13 cellular contexts compared by ENCODE assay signal in genomic region chr1:156117414-156118174, GRCh38. TPM values are rescaled to one million over a fixed set of nuclear protein-coding genes. Genes with fewer than 3 reads are reported as not detected.
DNase-seq lines count a peak whose midpoint lies in the region; ATAC-seq, FAIRE-seq and TF ChIP-seq lines count a peak whose summit lies in the region.
"Had no signal": no experiment of that assay in that cellular context is flagged by ENCODE, and none has a peak within 500 bp of the region (broad histone marks: within the 10 kb centered on the region; RNA-seq: fewer than 3 reads in every experiment).

No MANE protein-coding gene starts in this region.

- no peak for TF ChIP-seq CTCF in AG04450 (IDR thresholded peaks at IDR 0.05; ENCODE audit: low read depth, low read length)
- no peak for TF ChIP-seq CTCF in endothelial cell of umbilical vein (IDR thresholded peaks at IDR 0.05; ENCODE audit: extremely low read depth in 1 of 2, insufficient read depth in 1 of 2, low read depth in 1 of 2, low read length in 2 of 2)
- no peak for TF ChIP-seq CTCF in ovary (IDR thresholded peaks at IDR 0.05)

- CTCF ChIA-PET in AG04450 (lab: Charles Lee) (interaction anchor here (32.7 kb wide), 1 partner anchor 20 kb away, joined by 682 read pairs; no protein-coding TSS in a partner anchor), endothelial cell of umbilical vein (lab: Charles Lee) (interaction anchor here (1.0 to 13.3 kb wide), 3 partner anchors 11 to 107 kb away, joined by 3 to 283 read pairs (median 51); no protein-coding TSS in a partner anchor)

- TF ChIP-seq POLR2A in endothelial cell of umbilical vein (IDR thresholded peaks at IDR 0.05; ENCODE audit: low read depth, low read length), result no peak
- TF ChIP-seq POLR2A in ovary (IDR thresholded peaks at IDR 0.05), result no peak

- H3K9me3 ChIP-seq in AG04450 (ENCODE audit: control insufficient read depth, insufficient read depth, low read length) (peaks cover 4% of the 10 kb centered on the region; the same call in 1 of the 2 replicates), endothelial cell of umbilical vein (replicated peaks; ENCODE audit: control insufficient read depth, insufficient read depth, low read length) (no peaks in the 10 kb centered on the region), ovary (no peaks in the 10 kb centered on the region)

- intact Hi-C loops in endothelial cell of umbilical vein (cut with micrococcal nuclease) (no loop called here), ovary (cut with DNase I) (no loop called here)

- no peak for DNase-seq in AG04450 (ENCODE audit: low read depth, low spot score)
- peak; percentile 62 for DNase-seq in RPMI7951 (ENCODE audit: low read depth)
- DNase-seq in endothelial cell of umbilical vein (ENCODE audit: low read depth, low spot score), result no peak
- peak in 1 of 5 donors; percentile 25 for DNase-seq in ovary
- DNase-seq in NCI-H226, result no peak
- no peak for DNase-seq in activated CD4-positive, CD25-positive, alpha-beta regulatory T cell treated with anti-CD3 and anti-CD28 coated beads, Interleukin-2, amount 50 U/mL, for 72 hours
- DNase-seq: activated CD4-positive, alpha-beta T cell treated with anti-CD3 and anti-CD28 coated beads, Interleukin-2, amount 10 ng/mL, durations not matched to agents 24 days and 14 days; DND-41; NCI-H510A had no signal

- no TSS peak for BruUV-seq in endothelial cell of umbilical vein (replicated peaks; lab: Mats Ljungman, UMichigan)

- H4K20me1 ChIP-seq in endothelial cell of umbilical vein (replicated peaks; ENCODE audit: control insufficient read depth, extremely low read depth, insufficient read depth, low read length), result no peaks in the 10 kb centered on the region

- WGBS in ovary, 3 donors, result 30 to 44% (median 39%) methylated on average over 13 of the region's 13 CpGs

- dilution Hi-C loops in endothelial cell of umbilical vein (cut with MboI; ENCODE audit: extremely low pct_ligation_motif_present, low sequenced_read_pairs), result no loop called here

- H3K4me3 ChIP-seq in AG04450 (ENCODE audit: low read depth, low read length) (peak overlapping the region; percentile 100), endothelial cell of umbilical vein (replicated peaks in 1 of 3; ENCODE audit: insufficient read depth in 1 of 3, low read depth in 1 of 3, low read length in 3 of 3) (peak overlapping the region in 2 of 3 experiments; percentile 5 to 41), ovary (peak overlapping the region; percentile 86)

- H3K4me1 ChIP-seq in endothelial cell of umbilical vein (ENCODE audit: control insufficient read depth, extremely low read depth, insufficient read depth, low read length), result peaks cover 54% of the 10 kb centered on the region
- H3K4me1 ChIP-seq in ovary (ENCODE audit: insufficient read depth), result peaks cover 42% of the 10 kb centered on the region

- H2AFZ ChIP-seq in endothelial cell of umbilical vein (ENCODE audit: low read depth, low read length), result no peak overlapping the region

- POLR2A ChIA-PET in AG04450 (lab: Yijun Ruan, JAX) (interaction anchor here (0.6 to 0.9 kb wide), 2 partner anchors 9 to 102 kb away, joined by 3 read pairs; no protein-coding TSS in a partner anchor), endothelial cell of umbilical vein (lab: Charles Lee) (no interaction called here)

- peak; percentile 76 for FAIRE-seq in endothelial cell of umbilical vein (lab: Jason Lieb, UNC)
- FAIRE-seq: urothelium cell line had no signal

- no peaks in the 10 kb centered on the region for H3K9me1 ChIP-seq in endothelial cell of umbilical vein (replicated peaks; ENCODE audit: control insufficient read depth, extremely low read depth, insufficient read depth, low read length)

- H3K36me3 ChIP-seq in endothelial cell of umbilical vein (ENCODE audit: control insufficient read depth in 2 of 2, extremely low read depth in 1 of 2, insufficient read depth in 2 of 2, low read length in 2 of 2) (peaks cover 0 to 4% of the 10 kb centered on the region in 2 experiments), ovary (no peaks in the 10 kb centered on the region)

- peaks cover 78% of the 10 kb centered on the region for H3K79me2 ChIP-seq in endothelial cell of umbilical vein (ENCODE audit: control insufficient read depth, insufficient read depth, low read length)

- H3K27me3 ChIP-seq in AG04450 (ENCODE audit: control insufficient read depth, insufficient read depth, low read length) (no peaks in the 10 kb centered on the region), endothelial cell of umbilical vein (ENCODE audit: control insufficient read depth in 2 of 2, insufficient read depth in 2 of 2, low read length in 2 of 2) (no peaks in the 10 kb centered on the region), ovary (no peaks in the 10 kb centered on the region)

- H3K27ac ChIP-seq in AG04450 (ENCODE audit: low read depth, low read length), result no peak overlapping the region
- peak overlapping the region; percentile 9 for H3K27ac ChIP-seq in endothelial cell of umbilical vein (ENCODE audit: insufficient read depth, low read depth, low read length)
- peak overlapping the region; percentile 16 to 47 for H3K27ac ChIP-seq in ovary

- ATAC-seq in GM21515 (IDR thresholded peaks at IDR 0.05; ENCODE audit: unreplicated experiment), result no peak
- no peak for ATAC-seq in HG03135 (IDR thresholded peaks at IDR 0.05; ENCODE audit: unreplicated experiment)

- TF ChIP-seq EP300 in ovary (IDR thresholded peaks at IDR 0.05), result no peak

- peak overlapping the region; percentile 20 for H3K9ac ChIP-seq in endothelial cell of umbilical vein (replicated peaks; ENCODE audit: extremely low read depth, insufficient read depth, low read length)

- H3K4me2 ChIP-seq in endothelial cell of umbilical vein (ENCODE audit: insufficient read depth, low read length), result peak overlapping the region; percentile 68

TF ChIP-seq in endothelial cell of umbilical vein, 7 proteins besides CTCF, POLR2A, EP300 and RAD21 (continues in another document):
- TF ChIP-seq JUN (IDR thresholded peaks at IDR 0.05; ENCODE audit: borderline replicate concordance, insufficient read depth, insufficient read length, low read depth), result no peak

RNA-seq across cellular contexts. Expression of gene LMNA, which starts 3.1 kb away (rescaled TPM):
- polyA plus RNA-seq in AG04450 (2011; rRNA removed), result 365 and 382 TPM in 2 replicates
- polyA minus RNA-seq in AG04450 (2011; rRNA and poly(A)+ RNA removed), result 379 and 407 TPM in 2 replicates
- 919 and 1,055 TPM in 2 replicates for total RNA-seq in RPMI7951 (2014; rRNA removed; shearing (Covaris generic))
- total RNA-seq in endothelial cell of umbilical vein, result 715 and 742 TPM in 2 replicates
- polyA plus RNA-seq in endothelial cell of umbilical vein, result 371 and 461 TPM in 2 replicates
- 321 and 340 TPM in 2 replicates for polyA plus RNA-seq in endothelial cell of umbilical vein (2011; cell fraction: cytosol; rRNA removed)
- polyA plus RNA-seq in endothelial cell of umbilical vein (2011; cell fraction: nucleus; rRNA removed), result 623 and 650 TPM in 2 replicates
- polyA plus RNA-seq in endothelial cell of umbilical vein (2012), result 280 and 286 TPM in 2 replicates
- polyA minus RNA-seq in endothelial cell of umbilical vein, result 205 and 294 TPM in 2 replicates
- polyA minus RNA-seq in endothelial cell of umbilical vein (2011; cell fraction: cytosol; rRNA and poly(A)+ RNA removed), result 389 TPM
- 132 and 240 TPM in 2 replicates for polyA minus RNA-seq in endothelial cell of umbilical vein (2011; cell fraction: nucleus; rRNA and poly(A)+ RNA removed)
- 100 to 1,000 TPM; 197 to 609 (median 377) TPM for total RNA-seq in ovary
- 100 to 1,000 TPM in 1 of 2 donors, 10 to 100 TPM in 1; 50.1 to 157 TPM for polyA plus RNA-seq in ovary

RNA-seq across cellular contexts. Expression of gene MEX3A, which starts 35.3 kb away (rescaled TPM):
- 11.8 and 14.6 TPM in 2 replicates for polyA plus RNA-seq in AG04450 (2011; rRNA removed)
- 13.9 and 14.3 TPM in 2 replicates for polyA minus RNA-seq in AG04450 (2011; rRNA and poly(A)+ RNA removed)
- total RNA-seq in RPMI7951 (2014; rRNA removed; shearing (Covaris generic)), result 2.1 and 2.4 TPM in 2 replicates
- 23.6 and 26.6 TPM in 2 replicates for total RNA-seq in endothelial cell of umbilical vein
- 20.2 and 22.0 TPM in 2 replicates for polyA plus RNA-seq in endothelial cell of umbilical vein
- 14.0 and 16.6 TPM in 2 replicates for polyA plus RNA-seq in endothelial cell of umbilical vein (2011; cell fraction: cytosol; rRNA removed)
- 17.9 and 22.9 TPM in 2 replicates for polyA plus RNA-seq in endothelial cell of umbilical vein (2011; cell fraction: nucleus; rRNA removed)
- 14.7 and 16.6 TPM in 2 replicates for polyA plus RNA-seq in endothelial cell of umbilical vein (2012)
- 26.8 and 30.9 TPM in 2 replicates for polyA minus RNA-seq in endothelial cell of umbilical vein
- 3.7 TPM for polyA minus RNA-seq in endothelial cell of umbilical vein (2011; cell fraction: cytosol; rRNA and poly(A)+ RNA removed)
- 10.9 and 12.6 TPM in 2 replicates for polyA minus RNA-seq in endothelial cell of umbilical vein (2011; cell fraction: nucleus; rRNA and poly(A)+ RNA removed)
- total RNA-seq in ovary, result 10 to 100 TPM in 4 of 7 donors, 1 to 10 TPM in 3; 3.5 to 12.4 (median 10.2) TPM
- 1 to 10 TPM; 5.6 to 6.6 TPM for polyA plus RNA-seq in ovary

RNA-seq across cellular contexts. Expression of gene SEMA4A, which starts 35.8 kb away (rescaled TPM):
- polyA plus RNA-seq in AG04450 (2011; rRNA removed) (0.58 and 0.60 TPM in 2 replicates), endothelial cell of umbilical vein (0.97 and 1.5 TPM in 2 replicates), ovary (1 to 10 TPM; 2.1 to 2.8 TPM)
- 0.56 and 1.1 TPM in 2 replicates for polyA minus RNA-seq in AG04450 (2011; rRNA and poly(A)+ RNA removed)
- total RNA-seq in RPMI7951 (2014; rRNA removed; shearing (Covaris generic)), result 0.20 and 0.36 TPM in 2 replicates
- total RNA-seq in endothelial cell of umbilical vein (1.5 and 1.6 TPM in 2 replicates), ovary (1 to 10 TPM; 2.7 to 9.0 (median 5.5) TPM)
- 0.43 and 0.76 TPM in 2 replicates for polyA plus RNA-seq in endothelial cell of umbilical vein (2011; cell fraction: cytosol; rRNA removed)
- 6.6 and 7.8 TPM in 2 replicates for polyA plus RNA-seq in endothelial cell of umbilical vein (2011; cell fraction: nucleus; rRNA removed)
- polyA plus RNA-seq in endothelial cell of umbilical vein (2012), result 0.68 and 1.1 TPM in 2 replicates
- 1.1 TPM in 2 replicates for polyA minus RNA-seq in endothelial cell of umbilical vein
- polyA minus RNA-seq in endothelial cell of umbilical vein (2011; cell fraction: cytosol; rRNA and poly(A)+ RNA removed), result 6.5 TPM
- 1.3 and 1.7 TPM in 2 replicates for polyA minus RNA-seq in endothelial cell of umbilical vein (2011; cell fraction: nucleus; rRNA and poly(A)+ RNA removed)

RNA-seq across cellular contexts. Expression of gene RAB25, which starts 56.6 kb away (rescaled TPM):
- not detected in 2 replicates for polyA plus RNA-seq in AG04450 (2011; rRNA removed)
- not detected in 2 replicates for polyA minus RNA-seq in AG04450 (2011; rRNA and poly(A)+ RNA removed)
- total RNA-seq in RPMI7951 (2014; rRNA removed; shearing (Covaris generic)), result not detected in 2 replicates
- total RNA-seq in endothelial cell of umbilical vein, result not detected in 2 replicates
- polyA plus RNA-seq in endothelial cell of umbilical vein, result not detected in 2 replicates
- polyA plus RNA-seq in endothelial cell of umbilical vein (2011; cell fraction: cytosol; rRNA removed), result not detected in 2 replicates
- not detected in 2 replicates for polyA plus RNA-seq in endothelial cell of umbilical vein (2011; cell fraction: nucleus; rRNA removed)
- not detected in 2 replicates for polyA plus RNA-seq in endothelial cell of umbilical vein (2012)
- 0.53 TPM in 1 of 2 replicates, not detected in the other for polyA minus RNA-seq in endothelial cell of umbilical vein
- not detected for polyA minus RNA-seq in endothelial cell of umbilical vein (2011; cell fraction: cytosol; rRNA and poly(A)+ RNA removed)
- polyA minus RNA-seq in endothelial cell of umbilical vein (2011; cell fraction: nucleus; rRNA and poly(A)+ RNA removed), result not detected in 2 replicates
- 10 to 100 TPM in 1 of 7 donors, 1 to 10 TPM in 4, under 1 TPM in 2; 0.45 to 38.6 (median 3.5) TPM for total RNA-seq in ovary
- polyA plus RNA-seq in ovary, result under 1 TPM in 1 of 2 donors, not detected in 1; 0.28 TPM
- total RNA-seq: activated CD4-positive, alpha-beta T cell treated with anti-CD3 and anti-CD28 coated beads, Interleukin-2, amount 10 ng/mL, durations not matched to agents 24 days and 14 days; pulmonary artery endothelial cell had no signal

Comparison
In these comparisons a context has a peak if more than half of its experiments do, and no peak if none do; other contexts are left out.
1. H3K4me3 ChIP-seq: peak in every context shown above with its lines; median percentile 100 in AG04450; 86 in ovary; 23 in endothelial cell of umbilical vein.